Comparison of ENCODE assay signal across 16 cellular contexts in genomic region chr9:115241641-115242040, GRCh38.
DNase-seq lines count a peak whose midpoint lies in the region; FAIRE-seq and TF ChIP-seq lines count a peak whose summit lies in the region.
"Had no signal": no experiment of that assay in that cellular context is flagged by ENCODE, and none has a peak within 500 bp of the region (broad histone marks: within the 10 kb centered on the region; RNA-seq: fewer than 3 reads in every experiment).

No MANE protein-coding gene starts in this region.

- H3K36me3 Mint-ChIP-seq in astrocyte (ENCODE audit: low read depth, unreplicated experiment), result no peaks in the 10 kb centered on the region
- H3K36me3 Mint-ChIP-seq: CD4-positive, alpha-beta memory T cell had no signal

- no peak overlapping the region for H3K27ac Mint-ChIP-seq in astrocyte (ENCODE audit: unreplicated experiment)
- H3K27ac Mint-ChIP-seq: CD4-positive, alpha-beta memory T cell; GM23338; H9 had no signal

- H3K4me3 Mint-ChIP-seq in astrocyte (ENCODE audit: unreplicated experiment), result no peak overlapping the region
- H3K4me3 Mint-ChIP-seq: CD4-positive, alpha-beta memory T cell; GM23338; H9 had no signal

- no peaks in the 10 kb centered on the region for H3K36me3 ChIP-seq in astrocyte (ENCODE audit: insufficient read depth, low read length)

- H4K20me1 ChIP-seq in astrocyte (ENCODE audit: insufficient read depth, low read length), result no peaks in the 10 kb centered on the region

- H3K27me3 Mint-ChIP-seq in astrocyte (ENCODE audit: low read depth, unreplicated experiment), result peaks cover 10% of the 10 kb centered on the region

- H3K27ac ChIP-seq in 22Rv1 (peak overlapping the region; percentile 18; the same call in 1 of the 2 replicates), astrocyte (ENCODE audit: low read depth, low read length) (no peak overlapping the region)

- H3K9me3 Mint-ChIP-seq in astrocyte (ENCODE audit: unreplicated experiment), result peaks cover 8% of the 10 kb centered on the region
- H3K9me3 Mint-ChIP-seq: GM23338, H9 had no signal

- in situ Hi-C loops in GM13976 (cut with MboI; ENCODE audit: low sequenced_read_pairs, unreplicated experiment), result no loop called here

- no peak overlapping the region for H2AFZ ChIP-seq in astrocyte (ENCODE audit: low read depth, low read length)
- H2AFZ ChIP-seq: GM23338 had no signal

- no peak overlapping the region for H3K4me2 ChIP-seq in astrocyte (ENCODE audit: low read length)
- H3K4me2 ChIP-seq: GM23338 had no signal

- no peak overlapping the region for H3K9ac ChIP-seq in astrocyte (ENCODE audit: low read length)

- peaks cover 1% of the 10 kb centered on the region for H3K4me1 Mint-ChIP-seq in astrocyte (ENCODE audit: low read depth, unreplicated experiment)
- H3K4me1 Mint-ChIP-seq: CD4-positive, alpha-beta memory T cell; GM23338 had no signal

- no peaks in the 10 kb centered on the region for H3K27me3 ChIP-seq in astrocyte (ENCODE audit: insufficient read depth, low read length)

- TF ChIP-seq CTCF in 22Rv1 (IDR thresholded peaks at IDR 0.05) (no peak), astrocyte (IDR thresholded peaks at IDR 0.05; ENCODE audit: insufficient read depth, low read depth, low read length) (no peak), GM13976 (IDR thresholded peaks at IDR 0.05; ENCODE audit: borderline replicate concordance, control extremely low read depth, extremely low read depth, insufficient read depth, missing control alignments) (no peak)

- H3K9me3 ChIP-seq in astrocyte (ENCODE audit: insufficient read depth, low read depth, low read length), result no peaks in the 10 kb centered on the region
- H3K9me3 ChIP-seq: Caco-2 had no signal

- no peaks in the 10 kb centered on the region for H3K4me1 ChIP-seq in astrocyte (ENCODE audit: insufficient read depth, low read length)
- H3K4me1 ChIP-seq: Caco-2 had no signal

- H3K4me3 ChIP-seq in astrocyte (ENCODE audit: insufficient read depth, low read depth, low read length), result no peak overlapping the region
- H3K4me3 ChIP-seq: GM12878, GM23338 had no signal

- no peaks in the 10 kb centered on the region for H3K79me2 ChIP-seq in astrocyte (ENCODE audit: insufficient read depth, low read length)

- DNase-seq in NCI-H69 (lab: John Stamatoyannopoulos, UW) (peak; percentile 33), astrocyte (ENCODE audit: low read depth) (no peak), SKM-1 treated with dmso at 0.1 percent for 144 hours (lab: John Stamatoyannopoulos, UW; ENCODE audit: unreplicated experiment) (no peak), NCI-H2081 treated with DMSO at 0.1 percent for 48 hours (lab: John Stamatoyannopoulos, UW) (no peak), GM13976 (ENCODE audit: low spot score) (no peak)
- DNase-seq: C1 segment of cervical spinal cord; Caco-2; CD4-positive, alpha-beta memory T cell; DMS153; DND-41; H9 had no signal

- FAIRE-seq in astrocyte (lab: Jason Lieb, UNC), result peak; percentile 43
- FAIRE-seq: G401.6, GM12878, GM18507 had no signal
